In genomic region chr12:6928703-6929407, GRCh38 we compare ENCODE assay signal across 8 cellular contexts. TPM values are rescaled to one million over a fixed set of nuclear protein-coding genes. Genes with fewer than 3 reads are reported as not detected.
DNase-seq lines count a peak whose midpoint lies in the region; ATAC-seq, FAIRE-seq and TF ChIP-seq lines count a peak whose summit lies in the region.

No MANE protein-coding gene starts in this region.

- H3K27me3 ChIP-seq in right atrium auricular region, result no peaks in the 10 kb centered on the region
- no peaks in the 10 kb centered on the region for H3K27me3 ChIP-seq in small intestine (ENCODE audit: control insufficient read depth in 2 of 2, insufficient read depth in 2 of 2, low read length in 2 of 2)

- peaks cover 3% of the 10 kb centered on the region for H3K36me3 ChIP-seq in right atrium auricular region
- no peaks in the 10 kb centered on the region for H3K36me3 ChIP-seq in small intestine (ENCODE audit: control insufficient read depth in 2 of 2, insufficient read depth in 2 of 2, low read length in 2 of 2)

- H3K9me3 Mint-ChIP-seq in activated CD4-positive, alpha-beta memory T cell treated with anti-CD3 and anti-CD28 coated beads for 36 hours, result no peaks in the 10 kb centered on the region

- peak overlapping the region; percentile 99 for H3K27ac ChIP-seq in right atrium auricular region
- peak overlapping the region; percentile 84 to 86 for H3K27ac ChIP-seq in small intestine (ENCODE audit: low read depth in 1 of 2, low read length in 1 of 2)

- DNase-seq in HFF-Myc (ENCODE audit: extremely low read depth, low read depth), result no peak
- DNase-seq in activated CD4-positive, alpha-beta memory T cell treated with anti-CD3 and anti-CD28 coated beads for 36 hours, result no peak
- DNase-seq in right atrium auricular region (ENCODE audit: low spot score), result no peak
- DNase-seq in small intestine, result no peak
- no peak for DNase-seq in sciatic nerve (ENCODE audit: low spot score)
- DNase-seq in SW480 (ENCODE audit: low spot score), result no peak
- DNase-seq in GOT3 (lab: John Stamatoyannopoulos, UW), result no peak

- H3K27me3 Mint-ChIP-seq in activated CD4-positive, alpha-beta memory T cell treated with anti-CD3 and anti-CD28 coated beads for 36 hours, result no peaks in the 10 kb centered on the region

- peaks cover 0 to 73% of the 10 kb centered on the region in 2 donors for H3K4me1 ChIP-seq in right atrium auricular region
- peaks cover 7 to 14% of the 10 kb centered on the region in 2 donors for H3K4me1 ChIP-seq in small intestine (ENCODE audit: control insufficient read depth in 2 of 2, insufficient read depth in 1 of 2, low read depth in 1 of 2, low read length in 1 of 2)

- CTCF ChIA-PET in activated CD4-positive, alpha-beta memory T cell treated with anti-CD3 and anti-CD28 coated beads for 36 hours (lab: Charles Lee), result interaction anchor here (0.6 to 2.2 kb wide), 8 partner anchors 9 to 76 kb away, joined by 3 to 12 read pairs (median 4); partner anchors contain the start of genes C12orf57 and RNU7-1

- no peak for ATAC-seq in sciatic nerve
- ATAC-seq in GM21717 (IDR thresholded peaks at IDR 0.05; ENCODE audit: unreplicated experiment), result no peak

- H3K4me3 ChIP-seq in HFF-Myc (replicated peaks; ENCODE audit: low read depth, low read length) (peak overlapping the region; percentile 91), right atrium auricular region (peak overlapping the region; percentile 93 to 95), small intestine (ENCODE audit: low read depth in 1 of 2, low read length in 2 of 2) (peak overlapping the region; percentile 76 to 82)

- no peak for FAIRE-seq in small intestine (lab: Jason Lieb, UNC)

- peak overlapping the region; percentile 84 for H3K4me3 Mint-ChIP-seq in activated CD4-positive, alpha-beta memory T cell treated with anti-CD3 and anti-CD28 coated beads for 36 hours

- WGBS in small intestine, 3 donors, result 6 to 21% (median 15%) methylated on average over 19 of the region's 19 CpGs

- TF ChIP-seq CTCF in HFF-Myc (IDR thresholded peaks at IDR 0.05; ENCODE audit: low read depth, low read length, missing control alignments), result no peak
- no peak for TF ChIP-seq CTCF in right atrium auricular region (IDR thresholded peaks at IDR 0.05)

- H3K9me3 ChIP-seq in right atrium auricular region, result no peaks in the 10 kb centered on the region
- H3K9me3 ChIP-seq in small intestine (ENCODE audit: control insufficient read depth, low read depth), result no peaks in the 10 kb centered on the region

- intact Hi-C loops in activated CD4-positive, alpha-beta memory T cell treated with anti-CD3 and anti-CD28 coated beads for 36 hours (cut with micrococcal nuclease), result loop anchor here (1.0 kb wide), 1 partner anchor 7 kb away; no protein-coding TSS in a partner anchor
- intact Hi-C loops in sciatic nerve (cut with DNase I), result no loop called here

- H3K27ac Mint-ChIP-seq in activated CD4-positive, alpha-beta memory T cell treated with anti-CD3 and anti-CD28 coated beads for 36 hours, result peak overlapping the region; percentile 89

- POLR2A ChIA-PET in activated CD4-positive, alpha-beta memory T cell treated with anti-CD3 and anti-CD28 coated beads for 36 hours (lab: Charles Lee), result interaction anchor here (1.1 to 2.7 kb wide), 6 partner anchors 9 to 56 kb away, joined by 3 to 28 read pairs (median 6); partner anchors contain the start of genes C12orf57, RNU7-1 and SPSB2

- H3K36me3 Mint-ChIP-seq in activated CD4-positive, alpha-beta memory T cell treated with anti-CD3 and anti-CD28 coated beads for 36 hours, result peaks cover 3% of the 10 kb centered on the region

- H3K4me1 Mint-ChIP-seq in activated CD4-positive, alpha-beta memory T cell treated with anti-CD3 and anti-CD28 coated beads for 36 hours (ENCODE audit: low read depth), result peaks cover 74% of the 10 kb centered on the region

RNA-seq across cellular contexts. Expression of gene ATN1, which starts 1.1 kb away (rescaled TPM):
- total RNA-seq in activated CD4-positive, alpha-beta memory T cell treated with anti-CD3 and anti-CD28 coated beads for 36 hours, result 10 to 100 TPM; 34.8 to 37.8 TPM
- total RNA-seq in right atrium auricular region (10 to 100 TPM; 37.1 to 68.9 TPM), sciatic nerve (140 TPM)
- 10 to 100 TPM; 34.0 to 50.6 (median 41.8) TPM for polyA plus RNA-seq in small intestine

RNA-seq across cellular contexts. Expression of gene ENO2, which starts 14.5 kb away (rescaled TPM):
- total RNA-seq in activated CD4-positive, alpha-beta memory T cell treated with anti-CD3 and anti-CD28 coated beads for 36 hours, result 100 to 1,000 TPM; 185 to 193 TPM
- total RNA-seq in right atrium auricular region (10 to 100 TPM in 1 of 2 donors, 1 to 10 TPM in 1; 9.7 to 36.9 TPM), sciatic nerve (36.9 TPM)
- polyA plus RNA-seq in small intestine, result 10 to 100 TPM in 1 of 3 donors, 1 to 10 TPM in 1, under 1 TPM in 1; 0.67 to 19.1 (median 3.0) TPM

RNA-seq across cellular contexts. Expression of gene RNU7-1, which starts 14.8 kb away (rescaled TPM):
- not detected for total RNA-seq in activated CD4-positive, alpha-beta memory T cell treated with anti-CD3 and anti-CD28 coated beads for 36 hours
- total RNA-seq in right atrium auricular region, result not detected
- polyA plus RNA-seq in small intestine, result not detected
- total RNA-seq in sciatic nerve, result not detected

RNA-seq across cellular contexts. Expression of gene C12orf57, which starts 15.0 kb away (rescaled TPM):
- total RNA-seq in activated CD4-positive, alpha-beta memory T cell treated with anti-CD3 and anti-CD28 coated beads for 36 hours, result 100 to 1,000 TPM; 257 to 272 TPM
- 100 to 1,000 TPM; 398 to 533 TPM for total RNA-seq in right atrium auricular region
- polyA plus RNA-seq in small intestine, result 100 to 1,000 TPM; 185 to 379 (median 361) TPM
- 177 TPM for total RNA-seq in sciatic nerve

RNA-seq across cellular contexts. Expression of gene PTPN6, which starts 22.3 kb away (rescaled TPM):
- 100 to 1,000 TPM; 321 to 324 TPM for total RNA-seq in activated CD4-positive, alpha-beta memory T cell treated with anti-CD3 and anti-CD28 coated beads for 36 hours
- total RNA-seq in right atrium auricular region (1 to 10 TPM; 3.7 to 7.5 TPM), sciatic nerve (35.0 TPM)
- polyA plus RNA-seq in small intestine, result 10 to 100 TPM; 40.7 to 81.1 (median 76.7) TPM
